19 cellular contexts compared by ENCODE assay signal in genomic region chr3:143597774-143598652, GRCh38.
DNase-seq lines count a peak whose midpoint lies in the region; ATAC-seq and TF ChIP-seq lines count a peak whose summit lies in the region.
"Had no signal": no experiment of that assay in that cellular context is flagged by ENCODE, and none has a peak within 500 bp of the region (broad histone marks: within the 10 kb centered on the region; RNA-seq: fewer than 3 reads in every experiment).

No MANE protein-coding gene starts in this region.

- no peaks in the 10 kb centered on the region for H3K9me3 Mint-ChIP-seq in H9
- H3K9me3 Mint-ChIP-seq: activated T-helper 17 cell treated with anti-CD3 and anti-CD28 coated beads, Interleukin-2, amount 50 U/mL, for 72 hours; stimulated activated naive CD8-positive, alpha-beta T cell treated with anti-CD3 and anti-CD28 coated beads, Interleukin-15, Interleukin-2, amounts not matched to agents 100 ng/mL and 50 ng/mL, for 24 hours had no signal

- peaks cover 42 to 45% of the 10 kb centered on the region in 2 experiments for H3K4me1 Mint-ChIP-seq in H9
- H3K4me1 Mint-ChIP-seq: activated naive CD8-positive, alpha-beta T cell treated with anti-CD3 and anti-CD28 coated beads, Interleukin-2, amount 10 ng/mL, durations not matched to agents 7 days and 5 days; activated T-helper 17 cell treated with anti-CD3 and anti-CD28 coated beads, Interleukin-2, amount 50 U/mL, for 72 hours had no signal

- no peak overlapping the region for H3K27ac ChIP-seq in H9 (ENCODE audit: insufficient read length, low read depth, low read length)
- H3K27ac ChIP-seq in dorsolateral prefrontal cortex: peak overlapping the region in 45 of 59 donors; percentile 10 to 78 (median 48)
- no peak overlapping the region for H3K27ac ChIP-seq in neuronal stem cell (replicated peaks; ENCODE audit: low read length)
- H3K27ac ChIP-seq in RWPE1: no peak overlapping the region
- H3K27ac ChIP-seq: right lobe of liver, upper lobe of left lung had no signal

- CTCF ChIA-PET in RWPE1 (lab: Yijun Ruan, JAX): interaction anchor here (0.8 kb wide), 1 partner anchor 119 kb away, joined by 3 read pairs; no protein-coding TSS in a partner anchor

- H3K4ac ChIP-seq in H9 (ENCODE audit: low read depth, low read length) (no peak overlapping the region), neuronal stem cell (ENCODE audit: low read length) (no peak overlapping the region)

- POLR2A ChIA-PET in RWPE1 (lab: Yijun Ruan, JAX; ENCODE audit: low non-redundant PET): no interaction called here

- no peaks in the 10 kb centered on the region; the same call in 1 of the 2 replicates for H3K79me2 ChIP-seq in H9 (ENCODE audit: insufficient read depth, low read length)

- H3K9ac ChIP-seq in H9 (ENCODE audit: extremely low read depth, insufficient read length, low read length) (no peak overlapping the region), neuronal stem cell (ENCODE audit: low read depth, low read length, poor library complexity) (no peak overlapping the region)

- H2BK120ac ChIP-seq in H9 (ENCODE audit: low read depth, low read length, poor library complexity, severe bottlenecking) (no peak overlapping the region), neuronal stem cell (ENCODE audit: low read depth, low read length) (no peak overlapping the region)

- no peak overlapping the region for H2BK12ac ChIP-seq in H9 (ENCODE audit: insufficient read length, low read depth, low read length)
- H2BK12ac ChIP-seq in neuronal stem cell (ENCODE audit: low read length): no peak overlapping the region

- H3K4me1 ChIP-seq in H9 (ENCODE audit: insufficient read depth, low read length) (peaks cover 9% of the 10 kb centered on the region; the same call in 1 of the 2 replicates), neuronal stem cell (ENCODE audit: control insufficient read depth in 2 of 2, insufficient read depth in 1 of 2, low read depth in 1 of 2, low read length in 2 of 2) (peaks cover 12 to 13% of the 10 kb centered on the region in 2 donors)
- H3K4me1 ChIP-seq: right lobe of liver had no signal

- no peak overlapping the region for H3T11ph ChIP-seq in H9 (ENCODE audit: low read length)

- H3K14ac ChIP-seq in H9 (ENCODE audit: insufficient read depth, low read length) (no peak overlapping the region; the same call in 1 of the 2 replicates), neuronal stem cell (ENCODE audit: low read length) (no peak overlapping the region)

- H3K4me2 ChIP-seq in H9 (ENCODE audit: insufficient read depth, insufficient read length, low read length) (no peak overlapping the region), neuronal stem cell (ENCODE audit: insufficient read depth, low read length, poor library complexity, severe bottlenecking) (no peak overlapping the region)

- H2AK5ac ChIP-seq in H9 (ENCODE audit: insufficient read length, low read length): no peak overlapping the region
- no peak overlapping the region for H2AK5ac ChIP-seq in neuronal stem cell (ENCODE audit: low read depth, low read length)

- H3K27me3 ChIP-seq in H9 (ENCODE audit: insufficient read depth, low read length) (no peaks in the 10 kb centered on the region), dorsolateral prefrontal cortex (no peaks in the 10 kb centered on the region), neuronal stem cell (ENCODE audit: control insufficient read depth in 3 of 3, insufficient read depth in 3 of 3, low read depth in 1 of 3, low read length in 3 of 3) (no peaks in the 10 kb centered on the region)
- H3K27me3 ChIP-seq: right lobe of liver, upper lobe of left lung had no signal

- H3K9me3 ChIP-seq in H9 (ENCODE audit: control insufficient read depth, low read depth, low read length): no peaks in the 10 kb centered on the region
- no peaks in the 10 kb centered on the region for H3K9me3 ChIP-seq in neuronal stem cell (replicated peaks in 1 of 2; ENCODE audit: control insufficient read depth in 2 of 2, insufficient read depth in 1 of 2, low read depth in 1 of 2, low read length in 2 of 2)
- H3K9me3 ChIP-seq: right lobe of liver, upper lobe of left lung had no signal

- H3K18ac ChIP-seq in H9 (ENCODE audit: insufficient read length, low read depth, low read length): no peak overlapping the region
- no peak overlapping the region for H3K18ac ChIP-seq in neuronal stem cell (ENCODE audit: low read length)

- H3K4me3 ChIP-seq in dorsolateral prefrontal cortex: peak overlapping the region in 18 of 59 donors; percentile 2 to 29 (median 13)
- H3K4me3 ChIP-seq in neuronal stem cell (ENCODE audit: low read length in 2 of 2): no peak overlapping the region
- H3K4me3 ChIP-seq: right lobe of liver, upper lobe of left lung had no signal

- DNase-seq in H9 (no peak), NCI-H69 (lab: John Stamatoyannopoulos, UW) (peak; percentile 77), dorsolateral prefrontal cortex (peak in 1 of 10 donors; percentile 14), neuronal stem cell (ENCODE audit: low spot score) (no peak), C1 segment of cervical spinal cord (lab: John Stamatoyannopoulos, UW) (no peak), RWPE1 (ENCODE audit: low spot score) (no peak)
- no peak for DNase-seq in stimulated activated CD4-positive, alpha-beta T cell treated with anti-CD3 and anti-CD28 coated beads, Interleukin-4, amount 100 ng/mL, for 1 hour
- DNase-seq: activated CD8-positive, alpha-beta memory T cell treated with anti-CD3 and anti-CD28 coated beads for 24 hours; activated naive CD8-positive, alpha-beta T cell treated with anti-CD3 and anti-CD28 coated beads, Interleukin-2, amount 10 ng/mL, durations not matched to agents 7 days and 5 days; Karpas-422; left ventricle myocardium superior; NCI-H510A; right lobe of liver; T-helper 1 cell had no signal

- intact Hi-C loops in dorsolateral prefrontal cortex (cut with DNase I): no loop called here

- H4K91ac ChIP-seq in H9 (ENCODE audit: insufficient read length, low read depth, low read length) (no peak overlapping the region), neuronal stem cell (ENCODE audit: low read depth, low read length, poor library complexity) (no peak overlapping the region)

- H4K5ac ChIP-seq in H9 (ENCODE audit: insufficient read length, low read depth, low read length): no peak overlapping the region

- no peak overlapping the region for H3K23ac ChIP-seq in H9 (ENCODE audit: insufficient read length, low read depth, low read length)
- no peak overlapping the region for H3K23ac ChIP-seq in neuronal stem cell (ENCODE audit: low read depth, low read length, poor library complexity)

- no peak overlapping the region for H4K8ac ChIP-seq in H9 (replicated peaks; ENCODE audit: insufficient read length, low read depth, low read length)
- no peak overlapping the region for H4K8ac ChIP-seq in neuronal stem cell (ENCODE audit: low read depth, low read length)

- H2AFZ ChIP-seq in H9 (ENCODE audit: low read length): no peak overlapping the region
- peak overlapping the region; percentile 79 for H2AFZ ChIP-seq in neuronal stem cell (ENCODE audit: low read length)

- H3K79me1 ChIP-seq in H9 (ENCODE audit: insufficient read depth, low read depth, low read length, poor library complexity, severe bottlenecking) (no peaks in the 10 kb centered on the region), neuronal stem cell (ENCODE audit: low read depth, low read length) (no peaks in the 10 kb centered on the region)

- H4K20me1 ChIP-seq in H9 (ENCODE audit: control insufficient read depth, insufficient read depth, insufficient read length): no peaks in the 10 kb centered on the region

- H2BK15ac ChIP-seq in H9 (ENCODE audit: low read depth, low read length): no peak overlapping the region
- H2BK15ac ChIP-seq in neuronal stem cell (ENCODE audit: low read length): no peak overlapping the region

- H2BK5ac ChIP-seq in H9 (ENCODE audit: insufficient read length, low read length) (no peak overlapping the region), neuronal stem cell (ENCODE audit: low read length) (no peak overlapping the region)

- H3K36me3 ChIP-seq in neuronal stem cell (replicated peaks in 1 of 2; ENCODE audit: control insufficient read depth in 2 of 2, insufficient read depth in 2 of 2, low read length in 2 of 2): no peaks in the 10 kb centered on the region
- H3K36me3 ChIP-seq: right lobe of liver, upper lobe of left lung had no signal

- WGBS in H9 (ENCODE audit: extremely low coverage, insufficient read length, low lambda C conversion rate): no CpG with 5 or more reads among the region's 17 CpGs
- WGBS in neuronal stem cell (ENCODE audit: extremely low coverage in 2 of 2, insufficient read length in 2 of 2, insufficient replicate concordance in 1 of 2), 2 donors: no CpG with 5 or more reads among the region's 17 CpGs

- H3K56ac ChIP-seq in H9 (ENCODE audit: insufficient read length, low read depth, low read length): no peak overlapping the region

- peak overlapping the region in 2 of 3 experiments; percentile 36 to 73; a peak in 2 of 7 replicates for H3K27ac Mint-ChIP-seq in H9
- H3K27ac Mint-ChIP-seq: activated naive CD8-positive, alpha-beta T cell treated with anti-CD3 and anti-CD28 coated beads, Interleukin-2, amount 10 ng/mL, durations not matched to agents 7 days and 5 days; activated T-helper 17 cell treated with anti-CD3 and anti-CD28 coated beads, Interleukin-2, amount 50 U/mL, for 72 hours; stimulated activated naive CD8-positive, alpha-beta T cell treated with anti-CD3 and anti-CD28 coated beads, Interleukin-15, Interleukin-2, amounts not matched to agents 100 ng/mL and 50 ng/mL, for 24 hours had no signal

- H3K27me3 Mint-ChIP-seq in H9 (ENCODE audit: low read depth): no peaks in the 10 kb centered on the region
- H3K27me3 Mint-ChIP-seq: activated naive CD8-positive, alpha-beta T cell treated with anti-CD3 and anti-CD28 coated beads, Interleukin-2, amount 10 ng/mL, durations not matched to agents 7 days and 5 days; activated T-helper 17 cell treated with anti-CD3 and anti-CD28 coated beads, Interleukin-2, amount 50 U/mL, for 72 hours; stimulated activated naive CD8-positive, alpha-beta T cell treated with anti-CD3 and anti-CD28 coated beads, Interleukin-15, Interleukin-2, amounts not matched to agents 100 ng/mL and 50 ng/mL, for 24 hours had no signal

- no peaks in the 10 kb centered on the region for H3K23me2 ChIP-seq in H9 (ENCODE audit: insufficient read length, low read depth, low read length, poor library complexity, severe bottlenecking)

- no peak overlapping the region for H3K4me3 Mint-ChIP-seq in H9
- H3K4me3 Mint-ChIP-seq: activated naive CD8-positive, alpha-beta T cell treated with anti-CD3 and anti-CD28 coated beads, Interleukin-2, amount 10 ng/mL, durations not matched to agents 7 days and 5 days; activated T-helper 17 cell treated with anti-CD3 and anti-CD28 coated beads, Interleukin-2, amount 50 U/mL, for 72 hours; stimulated activated naive CD8-positive, alpha-beta T cell treated with anti-CD3 and anti-CD28 coated beads, Interleukin-15, Interleukin-2, amounts not matched to agents 100 ng/mL and 50 ng/mL, for 24 hours had no signal

- no peak overlapping the region for H2BK20ac ChIP-seq in H9 (ENCODE audit: low read depth, low read length, poor library complexity, severe bottlenecking)

- TF ChIP-seq CTCF in H9 (conservative IDR thresholded peaks at IDR 0.05) (no peak), dorsolateral prefrontal cortex (IDR thresholded peaks at IDR 0.05 in 54 of 56, conservative IDR thresholded peaks at IDR 0.05 in 2 of 56; ENCODE audit: low read depth in 1 of 56, partially characterized antibody in 56 of 56) (no peak), RWPE1 (conservative IDR thresholded peaks at IDR 0.05; ENCODE audit: low read depth) (no peak)

- ATAC-seq in GM21515 (IDR thresholded peaks at IDR 0.05; ENCODE audit: unreplicated experiment): no peak
- ATAC-seq: activated T-helper 17 cell treated with anti-CD3 and anti-CD28 coated beads, Interleukin-2, amount 50 U/mL, for 72 hours; left ventricle myocardium superior; right lobe of liver; Right ventricle myocardium inferior had no signal

- H3K36me3 Mint-ChIP-seq in H9 (ENCODE audit: insufficient read depth in 1 of 3, low read depth in 3 of 3): no peaks in the 10 kb centered on the region

Comparison
In these comparisons a context has a peak if more than half of its experiments do, and no peak if none do; other contexts are left out.
1. H3K27ac ChIP-seq: peak in dorsolateral prefrontal cortex (45 of 59); none in H9 (single experiment), neuronal stem cell (single experiment) and RWPE1 (single experiment).